ENCODE assay signal across 8 cellular contexts in genomic region chr7:38310601-38311057, GRCh38.
A peak's percentile ranks its signal among the peaks of the same experiment; 100 is the strongest.
DNase-seq lines count a peak whose midpoint lies in the region; ATAC-seq and TF ChIP-seq lines count a peak whose summit lies in the region.

No MANE protein-coding gene starts in this region.

- H3K4me3 ChIP-seq in ACC112 (ENCODE audit: low read depth, low read length) (peak overlapping the region; percentile 69), body of pancreas (peak overlapping the region in 1 of 2 donors; percentile 38)

- ATAC-seq in body of pancreas (no peak), GM21737 (IDR thresholded peaks at IDR 0.05; ENCODE audit: unreplicated experiment) (no peak)

- no peak overlapping the region; the same call in 1 of the 2 replicates for H3K27ac Mint-ChIP-seq in HFFc6

- H3K4me1 Mint-ChIP-seq in HFFc6 (ENCODE audit: low read depth) = peaks cover 24% of the 10 kb centered on the region

- no peaks in the 10 kb centered on the region for H3K36me3 ChIP-seq in ACC112 (ENCODE audit: insufficient read depth, low read length)
- no peaks in the 10 kb centered on the region for H3K36me3 ChIP-seq in body of pancreas (replicated peaks in 1 of 2; ENCODE audit: insufficient read depth in 1 of 2, low read depth in 2 of 2)

- DNase-seq in HFFc6 = no peak
- DNase-seq in body of pancreas = peak in 3 of 4 donors; percentile 42 to 61 (median 52)
- DNase-seq in mucosa of gallbladder (ENCODE audit: low spot score) = peak; percentile 21
- DNase-seq in activated CD4-positive, CD25-positive, alpha-beta regulatory T cell (lab: John Stamatoyannopoulos, UW) = no peak
- DNase-seq in COLO668 (lab: John Stamatoyannopoulos, UW; ENCODE audit: unreplicated experiment) = no peak
- DNase-seq in superior temporal gyrus (ENCODE audit: extremely low spot score) = no peak

- peak overlapping the region; percentile 87 for H2AFZ ChIP-seq in ACC112 (ENCODE audit: low read length, unreplicated experiment)

- peak overlapping the region; percentile 85 for H3K4me3 Mint-ChIP-seq in HFFc6

- TF ChIP-seq POLR2A in body of pancreas (IDR thresholded peaks at IDR 0.05) = no peak

- no peak for TF ChIP-seq CTCF in HFFc6 (IDR thresholded peaks at IDR 0.05)
- TF ChIP-seq CTCF in body of pancreas (IDR thresholded peaks at IDR 0.05) = no peak

- H3K9me3 ChIP-seq in body of pancreas = no peaks in the 10 kb centered on the region

- H3K27ac ChIP-seq in ACC112 (ENCODE audit: low read depth, low read length) = no peak overlapping the region
- H3K27ac ChIP-seq in body of pancreas = peak overlapping the region in 1 of 4 donors; percentile 1

- no peaks in the 10 kb centered on the region for H3K36me3 Mint-ChIP-seq in HFFc6 (ENCODE audit: low read depth)

- H3K9me3 Mint-ChIP-seq in HFFc6 = no peaks in the 10 kb centered on the region

- WGBS in body of pancreas, 2 donors = 48 to 55% methylated on average over 5 of the region's 5 CpGs

- H3K79me2 ChIP-seq in ACC112 (ENCODE audit: control insufficient read depth, insufficient read depth, low read length, unreplicated experiment) = no peaks in the 10 kb centered on the region

- H3K27me3 ChIP-seq in ACC112 (ENCODE audit: insufficient read depth, low read length) (no peaks in the 10 kb centered on the region), body of pancreas (no peaks in the 10 kb centered on the region)

- intact Hi-C loops in body of pancreas (cut with DNase I) = no loop called here

- peaks cover 10% of the 10 kb centered on the region for H3K27me3 Mint-ChIP-seq in HFFc6 (ENCODE audit: insufficient read depth)

- peaks cover 8% of the 10 kb centered on the region for H3K4me1 ChIP-seq in ACC112 (ENCODE audit: control insufficient read depth, insufficient read depth, low read length, unreplicated experiment)
- no peaks in the 10 kb centered on the region for H3K4me1 ChIP-seq in body of pancreas

Comparison
In these comparisons a context has a peak if more than half of its experiments do, and no peak if none do; other contexts are left out.
1. DNase-seq: peak in body of pancreas (3 of 4) and mucosa of gallbladder (single experiment); none in HFFc6 (single experiment), activated CD4-positive, CD25-positive, alpha-beta regulatory T cell (0 of 4), COLO668 (single experiment) and superior temporal gyrus (single experiment).